In the genomic region with DNA sequence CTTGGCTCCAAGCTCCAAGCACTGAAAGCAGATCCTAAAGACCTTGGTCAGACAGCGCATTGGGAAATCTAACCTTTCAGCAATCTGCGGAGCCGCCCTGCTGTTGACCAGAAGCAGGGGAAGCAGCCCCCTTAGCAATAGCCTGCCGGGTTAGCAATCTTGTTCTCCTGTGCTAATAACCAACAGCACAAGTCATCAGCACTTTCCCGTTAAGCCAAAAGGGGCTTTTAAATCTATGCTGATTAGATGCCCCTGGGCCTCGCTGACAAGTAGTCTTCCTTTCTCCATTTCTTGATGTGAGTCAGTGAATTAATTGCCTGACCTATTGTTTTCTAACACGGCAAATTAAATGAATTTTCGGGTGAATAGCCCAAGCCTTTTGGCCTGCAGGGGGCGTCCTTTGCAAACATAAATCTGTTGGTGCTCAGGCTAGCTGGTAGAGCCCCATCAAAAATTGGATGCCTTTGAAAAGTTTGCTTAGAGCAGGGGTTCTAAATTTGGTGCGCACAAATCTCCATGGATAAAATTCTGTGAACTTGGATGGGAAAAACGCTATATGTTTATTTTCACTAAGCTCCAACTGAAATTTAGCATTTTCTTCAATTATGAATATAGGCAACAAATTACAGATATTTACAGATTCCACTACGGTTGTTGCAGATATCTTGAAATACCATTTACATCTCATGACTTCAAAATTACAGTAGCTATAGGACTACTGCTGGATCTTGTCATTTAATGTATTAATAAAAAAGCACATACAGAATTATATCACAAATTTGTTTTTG, we compare ENCODE assay signal across 8 cellular contexts. TPM values are rescaled to one million over a fixed set of nuclear protein-coding genes. Genes with fewer than 3 reads are reported as not detected.
DNase-seq lines count a peak whose midpoint lies in the region; ATAC-seq lines count a peak whose summit lies in the region.

No MANE protein-coding gene starts in this region.

- H4K5ac ChIP-seq in mesendoderm (ENCODE audit: low read length): no peak overlapping the region

- peak overlapping the region; percentile 89 for H2BK120ac ChIP-seq in mesendoderm (ENCODE audit: low read depth, low read length)

- H3K79me2 ChIP-seq in mesendoderm (ENCODE audit: control insufficient read depth, insufficient read depth, low read length): no peaks in the 10 kb centered on the region

- intact Hi-C loops in activated CD4-positive, alpha-beta memory T cell treated with anti-CD3 and anti-CD28 coated beads for 36 hours (cut with micrococcal nuclease): loop anchor here (1.0 to 10.0 kb wide), 5 partner anchors 215 to 597 kb away; partner anchors contain the start of gene SPATS2L

- H3K4me1 ChIP-seq in mesendoderm (ENCODE audit: control insufficient read depth, low read depth, low read length): peaks cover 1% of the 10 kb centered on the region

- peak overlapping the region; percentile 50 for H3K9ac ChIP-seq in mesendoderm (ENCODE audit: low read length)

- no peaks in the 10 kb centered on the region for H3K36me3 ChIP-seq in mesendoderm (ENCODE audit: control insufficient read depth, insufficient read depth, low read length)

- H3K27me3 ChIP-seq in mesendoderm (ENCODE audit: insufficient read depth, low read length, poor library complexity): no peaks in the 10 kb centered on the region

- H3K4me3 Mint-ChIP-seq in activated CD4-positive, alpha-beta memory T cell treated with anti-CD3 and anti-CD28 coated beads for 36 hours: no peak overlapping the region
- peak overlapping the region in 1 of 2 donors; percentile 22 for H3K4me3 Mint-ChIP-seq in effector memory CD8-positive, alpha-beta T cell

- H3K27ac Mint-ChIP-seq in activated CD4-positive, alpha-beta memory T cell treated with anti-CD3 and anti-CD28 coated beads for 36 hours: no peak overlapping the region
- H3K27ac Mint-ChIP-seq in effector memory CD8-positive, alpha-beta T cell: peak overlapping the region in 1 of 2 donors; percentile 10

- H3K9me3 Mint-ChIP-seq in activated CD4-positive, alpha-beta memory T cell treated with anti-CD3 and anti-CD28 coated beads for 36 hours: no peaks in the 10 kb centered on the region
- no peaks in the 10 kb centered on the region for H3K9me3 Mint-ChIP-seq in effector memory CD8-positive, alpha-beta T cell

- no peak overlapping the region for H3K4me2 ChIP-seq in mesendoderm (ENCODE audit: low read length)

- H3K79me1 ChIP-seq in mesendoderm (ENCODE audit: low read length): no peaks in the 10 kb centered on the region

- H3K36me3 Mint-ChIP-seq in activated CD4-positive, alpha-beta memory T cell treated with anti-CD3 and anti-CD28 coated beads for 36 hours: peaks cover 5% of the 10 kb centered on the region
- H3K36me3 Mint-ChIP-seq in effector memory CD8-positive, alpha-beta T cell (ENCODE audit: insufficient read depth): no peaks in the 10 kb centered on the region

- CTCF ChIA-PET in activated CD4-positive, alpha-beta memory T cell treated with anti-CD3 and anti-CD28 coated beads for 36 hours (lab: Charles Lee): interaction anchor here (0.6 to 3.0 kb wide), 22 partner anchors 9 to 733 kb away, joined by 3 to 32 read pairs (median 4); partner anchors contain the start of gene SGO2

- no peak overlapping the region for H2AK5ac ChIP-seq in mesendoderm (ENCODE audit: low read length)

- peak overlapping the region; percentile 84 for H3K56ac ChIP-seq in mesendoderm (ENCODE audit: low read length)

- peak; percentile 72 for DNase-seq in EL
- DNase-seq in NCI-H748 treated with DMSO at 0.1 percent for 48 hours (lab: John Stamatoyannopoulos, UW): peak; percentile 58
- DNase-seq in activated CD4-positive, alpha-beta memory T cell treated with anti-CD3 and anti-CD28 coated beads for 36 hours: peak; percentile 88
- peak; percentile 81 to 85 (median 83) for DNase-seq in effector memory CD8-positive, alpha-beta T cell
- peak; percentile 91 for DNase-seq in mesendoderm
- peak; percentile 46 for DNase-seq in stimulated activated CD8-positive, alpha-beta memory T cell treated with anti-CD3 and anti-CD28 coated beads, Interleukin-12 subunit alpha, Interleukin-12 subunit beta, amount 100 ng/mL, for 4 hours (ENCODE audit: low read depth)

- no peak overlapping the region for H2BK5ac ChIP-seq in mesendoderm (ENCODE audit: low read length)

- ATAC-seq in HG02642 (IDR thresholded peaks at IDR 0.05; ENCODE audit: poor library complexity, unreplicated experiment) (peak; percentile 39), HG02588 (IDR thresholded peaks at IDR 0.05; ENCODE audit: unreplicated experiment) (no peak)
- ATAC-seq in effector memory CD8-positive, alpha-beta T cell (replicated peaks): peak; percentile 76

- H3K18ac ChIP-seq in mesendoderm (ENCODE audit: low read length): peak overlapping the region; percentile 71

- H3K27me3 Mint-ChIP-seq in activated CD4-positive, alpha-beta memory T cell treated with anti-CD3 and anti-CD28 coated beads for 36 hours: no peaks in the 10 kb centered on the region
- H3K27me3 Mint-ChIP-seq in effector memory CD8-positive, alpha-beta T cell: no peaks in the 10 kb centered on the region

- H3K4me1 Mint-ChIP-seq in activated CD4-positive, alpha-beta memory T cell treated with anti-CD3 and anti-CD28 coated beads for 36 hours (ENCODE audit: low read depth): peaks cover 23% of the 10 kb centered on the region
- peaks cover 2 to 5% of the 10 kb centered on the region in 2 donors for H3K4me1 Mint-ChIP-seq in effector memory CD8-positive, alpha-beta T cell (ENCODE audit: low read depth in 2 of 2)

- peak overlapping the region; percentile 81 for H3K4ac ChIP-seq in mesendoderm (ENCODE audit: low read depth, low read length)

- no peak overlapping the region for H3K23ac ChIP-seq in mesendoderm (ENCODE audit: low read length)

- WGBS in mesendoderm (ENCODE audit: extremely low coverage, insufficient coverage, low lambda C conversion rate): no CpG with 5 or more reads among the region's 12 CpGs

- peak overlapping the region; percentile 24 for H3K27ac ChIP-seq in mesendoderm (ENCODE audit: low read depth, low read length)

- H2BK15ac ChIP-seq in mesendoderm (replicated peaks; ENCODE audit: low read depth): peak overlapping the region; percentile 89

- H4K8ac ChIP-seq in mesendoderm (ENCODE audit: low read depth, low read length): no peak overlapping the region

- H3K4me3 ChIP-seq in mesendoderm (ENCODE audit: low read length): no peak overlapping the region

- POLR2A ChIA-PET in activated CD4-positive, alpha-beta memory T cell treated with anti-CD3 and anti-CD28 coated beads for 36 hours (lab: Charles Lee): no interaction called here

RNA-seq across cellular contexts. Expression of gene MAIP1, which starts 24.7 kb away (rescaled TPM):
- total RNA-seq in activated CD4-positive, alpha-beta memory T cell treated with anti-CD3 and anti-CD28 coated beads for 36 hours: 10 to 100 TPM; 26.0 to 29.3 TPM
- polyA plus RNA-seq in mesendoderm (2013, experiment 1 of 2): 24.8 TPM
- polyA plus RNA-seq in mesendoderm (2013, experiment 2 of 2): 24.9 TPM

RNA-seq across cellular contexts. Expression of gene TYW5, which starts 24.7 kb away (rescaled TPM):
- 1 to 10 TPM; 8.9 to 9.8 TPM for total RNA-seq in activated CD4-positive, alpha-beta memory T cell treated with anti-CD3 and anti-CD28 coated beads for 36 hours
- polyA plus RNA-seq in mesendoderm (2013, experiment 1 of 2): 6.8 TPM
- polyA plus RNA-seq in mesendoderm (2013, experiment 2 of 2): 6.7 TPM
